In the genomic region with DNA sequence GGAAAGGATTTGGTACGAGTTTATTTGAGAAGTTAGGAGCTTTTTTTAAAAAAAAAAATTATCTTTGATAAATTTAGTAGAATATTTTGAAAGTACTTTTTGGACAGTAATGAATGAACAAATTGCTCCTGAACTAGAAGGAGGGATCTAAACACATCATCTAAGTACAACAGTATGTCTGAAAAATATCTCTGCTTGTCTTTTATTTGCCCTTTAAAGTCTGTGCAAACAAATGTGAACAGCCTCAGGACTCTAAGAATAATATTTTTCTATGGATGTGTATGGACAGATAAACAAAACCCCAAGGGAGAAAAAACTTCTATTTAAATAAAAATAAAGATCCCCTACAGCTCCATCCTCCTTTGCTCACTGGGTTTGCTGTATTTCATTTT, we compare ENCODE assay signal across 2 cellular contexts.
TF ChIP-seq lines count a peak whose summit lies in the region.

No MANE protein-coding gene starts in this region.

TF ChIP-seq in A549, 52 proteins besides CTCF, POLR2A, EP300 and RAD21:
- no peak for TF ChIP-seq HOXB13 (CRISPR knock-in tag; IDR thresholded peaks at IDR 0.05; ENCODE audit: low read depth)
- TF ChIP-seq ZSCAN20 (CRISPR knock-in tag; IDR thresholded peaks at IDR 0.05) = no peak
- TF ChIP-seq MAFK (IDR thresholded peaks at IDR 0.05; ENCODE audit: partially characterized antibody) = no peak
TF ChIP-seq in A549: peak in this region for 0.

TF ChIP-seq in HEK293, 187 proteins besides CTCF, POLR2A, EP300 and RAD21:
- TF ChIP-seq ZNF560 (tag by site-specific recombination; IDR thresholded peaks at IDR 0.05; ENCODE audit: borderline replicate concordance) (no peak), ZNF600 (tag by site-specific recombination; IDR thresholded peaks at IDR 0.05) (no peak), ZNF366 (tag by site-specific recombination; conservative IDR thresholded peaks at IDR 0.05) (peak; percentile 22; the same call in 1 of the 2 replicates), ZNF549 (tag by site-specific recombination; IDR thresholded peaks at IDR 0.05) (no peak), ZNF654 (tag by site-specific recombination; IDR thresholded peaks at IDR 0.05; ENCODE audit: low read depth) (no peak), ZNF510 (tag by site-specific recombination; IDR thresholded peaks at IDR 0.05; ENCODE audit: insufficient replicate concordance) (no peak), ZNF555 (tag by site-specific recombination; conservative IDR thresholded peaks at IDR 0.05) (no peak), ZNF114 (tag by site-specific recombination; IDR thresholded peaks at IDR 0.05) (no peak), GLIS1 (tag by site-specific recombination; IDR thresholded peaks at IDR 0.05) (peak; percentile 44; the same call in 1 of the 2 replicates), ZNF530 (tag by site-specific recombination; IDR thresholded peaks at IDR 0.05; ENCODE audit: low read depth) (no peak), RBAK (tag by site-specific recombination; IDR thresholded peaks at IDR 0.05) (no peak), ZNF626 (tag by site-specific recombination; IDR thresholded peaks at IDR 0.05) (no peak), ZNF747 (tag by site-specific recombination; IDR thresholded peaks at IDR 0.05) (no peak), ZNF785 (tag by site-specific recombination; IDR thresholded peaks at IDR 0.05) (no peak), ZNF324 (tag by site-specific recombination; IDR thresholded peaks at IDR 0.05) (no peak), ZNF341 (tag by site-specific recombination; IDR thresholded peaks at IDR 0.05; ENCODE audit: low read depth) (no peak), SETDB1 (IDR thresholded peaks at IDR 0.05; ENCODE audit: insufficient read length, low read length) (no peak), ZNF571 (tag by site-specific recombination; IDR thresholded peaks at IDR 0.05) (no peak), FEZF1 (tag by site-specific recombination; IDR thresholded peaks at IDR 0.05) (peak; percentile 53), ZXDB (tag by site-specific recombination; IDR thresholded peaks at IDR 0.05) (no peak), ZNF830 (tag by site-specific recombination; IDR thresholded peaks at IDR 0.05; ENCODE audit: low read depth) (no peak)
- TF ChIP-seq, protein P1, sequence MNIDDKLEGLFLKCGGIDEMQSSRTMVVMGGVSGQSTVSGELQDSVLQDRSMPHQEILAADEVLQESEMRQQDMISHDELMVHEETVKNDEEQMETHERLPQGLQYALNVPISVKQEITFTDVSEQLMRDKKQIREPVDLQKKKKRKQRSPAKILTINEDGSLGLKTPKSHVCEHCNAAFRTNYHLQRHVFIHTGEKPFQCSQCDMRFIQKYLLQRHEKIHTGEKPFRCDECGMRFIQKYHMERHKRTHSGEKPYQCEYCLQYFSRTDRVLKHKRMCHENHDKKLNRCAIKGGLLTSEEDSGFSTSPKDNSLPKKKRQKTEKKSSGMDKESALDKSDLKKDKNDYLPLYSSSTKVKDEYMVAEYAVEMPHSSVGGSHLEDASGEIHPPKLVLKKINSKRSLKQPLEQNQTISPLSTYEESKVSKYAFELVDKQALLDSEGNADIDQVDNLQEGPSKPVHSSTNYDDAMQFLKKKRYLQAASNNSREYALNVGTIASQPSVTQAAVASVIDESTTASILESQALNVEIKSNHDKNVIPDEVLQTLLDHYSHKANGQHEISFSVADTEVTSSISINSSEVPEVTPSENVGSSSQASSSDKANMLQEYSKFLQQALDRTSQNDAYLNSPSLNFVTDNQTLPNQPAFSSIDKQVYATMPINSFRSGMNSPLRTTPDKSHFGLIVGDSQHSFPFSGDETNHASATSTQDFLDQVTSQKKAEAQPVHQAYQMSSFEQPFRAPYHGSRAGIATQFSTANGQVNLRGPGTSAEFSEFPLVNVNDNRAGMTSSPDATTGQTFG (tag by site-specific recombination; IDR thresholded peaks at IDR 0.05; ENCODE audit: borderline replicate concordance) = no peak
- TF ChIP-seq, protein P2, sequence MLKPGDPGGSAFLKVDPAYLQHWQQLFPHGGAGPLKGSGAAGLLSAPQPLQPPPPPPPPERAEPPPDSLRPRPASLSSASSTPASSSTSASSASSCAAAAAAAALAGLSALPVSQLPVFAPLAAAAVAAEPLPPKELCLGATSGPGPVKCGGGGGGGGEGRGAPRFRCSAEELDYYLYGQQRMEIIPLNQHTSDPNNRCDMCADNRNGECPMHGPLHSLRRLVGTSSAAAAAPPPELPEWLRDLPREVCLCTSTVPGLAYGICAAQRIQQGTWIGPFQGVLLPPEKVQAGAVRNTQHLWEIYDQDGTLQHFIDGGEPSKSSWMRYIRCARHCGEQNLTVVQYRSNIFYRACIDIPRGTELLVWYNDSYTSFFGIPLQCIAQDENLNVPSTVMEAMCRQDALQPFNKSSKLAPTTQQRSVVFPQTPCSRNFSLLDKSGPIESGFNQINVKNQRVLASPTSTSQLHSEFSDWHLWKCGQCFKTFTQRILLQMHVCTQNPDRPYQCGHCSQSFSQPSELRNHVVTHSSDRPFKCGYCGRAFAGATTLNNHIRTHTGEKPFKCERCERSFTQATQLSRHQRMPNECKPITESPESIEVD (tag by site-specific recombination; IDR thresholded peaks at IDR 0.05) = peak; percentile 79
- TF ChIP-seq, protein P3, sequence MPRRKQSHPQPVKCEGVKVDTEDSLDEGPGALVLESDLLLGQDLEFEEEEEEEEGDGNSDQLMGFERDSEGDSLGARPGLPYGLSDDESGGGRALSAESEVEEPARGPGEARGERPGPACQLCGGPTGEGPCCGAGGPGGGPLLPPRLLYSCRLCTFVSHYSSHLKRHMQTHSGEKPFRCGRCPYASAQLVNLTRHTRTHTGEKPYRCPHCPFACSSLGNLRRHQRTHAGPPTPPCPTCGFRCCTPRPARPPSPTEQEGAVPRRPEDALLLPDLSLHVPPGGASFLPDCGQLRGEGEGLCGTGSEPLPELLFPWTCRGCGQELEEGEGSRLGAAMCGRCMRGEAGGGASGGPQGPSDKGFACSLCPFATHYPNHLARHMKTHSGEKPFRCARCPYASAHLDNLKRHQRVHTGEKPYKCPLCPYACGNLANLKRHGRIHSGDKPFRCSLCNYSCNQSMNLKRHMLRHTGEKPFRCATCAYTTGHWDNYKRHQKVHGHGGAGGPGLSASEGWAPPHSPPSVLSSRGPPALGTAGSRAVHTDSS (tag by site-specific recombination; IDR thresholded peaks at IDR 0.05) = no peak
